13 cellular contexts compared by ENCODE assay signal in the genomic region with DNA sequence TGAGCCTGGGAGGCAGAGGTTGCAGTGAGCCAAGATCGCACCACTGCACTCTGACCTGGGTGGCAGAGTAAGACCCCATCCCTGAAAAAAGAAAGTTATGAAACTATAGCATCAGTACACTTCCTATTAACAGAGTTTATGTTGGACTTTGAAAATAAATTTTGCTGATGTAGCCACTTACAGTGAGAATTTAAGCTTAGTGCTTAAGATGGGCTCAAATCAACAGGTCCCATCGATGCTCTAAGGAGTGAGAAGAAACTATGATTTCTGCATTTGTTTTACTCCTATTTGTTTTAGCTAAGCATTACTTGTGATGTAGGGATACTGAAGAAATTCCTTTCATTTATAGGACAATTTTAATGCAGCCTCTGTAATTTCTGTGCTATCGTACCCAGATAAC.
DNase-seq lines count a peak whose midpoint lies in the region; ATAC-seq, FAIRE-seq and TF ChIP-seq lines count a peak whose summit lies in the region.
"Had no signal": no experiment of that assay in that cellular context is flagged by ENCODE, and none has a peak within 500 bp of the region (broad histone marks: within the 10 kb centered on the region; RNA-seq: fewer than 3 reads in every experiment).

No MANE protein-coding gene starts in this region.

- no peaks in the 10 kb centered on the region for H3K9me3 ChIP-seq in effector memory CD4-positive, alpha-beta T cell (ENCODE audit: control insufficient read depth, low read length)
- H3K9me3 ChIP-seq in thoracic aorta (no peaks in the 10 kb centered on the region), pancreas (no peaks in the 10 kb centered on the region)
- H3K9me3 ChIP-seq: uterus had no signal

- H3K4me1 Mint-ChIP-seq in natural killer cell treated with Interleukin-12 subunit alpha and Interleukin-12 subunit beta and Interleukin-15 and Interleukin-18, amount 100 ng/mL, for 72 hours (ENCODE audit: low read depth in 2 of 2) = peaks cover 23 to 51% of the 10 kb centered on the region in 2 donors
- H3K4me1 Mint-ChIP-seq in natural killer cell = no peaks in the 10 kb centered on the region
- peaks cover 19 to 36% (median 29%) of the 10 kb centered on the region in 3 donors for H3K4me1 Mint-ChIP-seq in T-cell

- 90 to 96% methylated on average over 3 of the region's 3 CpGs for WGBS in pancreas, 2 donors

- peak overlapping the region; percentile 82 for H3K4me3 Mint-ChIP-seq in natural killer cell treated with Interleukin-12 subunit alpha and Interleukin-12 subunit beta and Interleukin-15 and Interleukin-18, amount 100 ng/mL, for 72 hours
- H3K4me3 Mint-ChIP-seq in natural killer cell = no peak overlapping the region
- peak overlapping the region in 1 of 3 donors; percentile 55 for H3K4me3 Mint-ChIP-seq in T-cell

- CTCF ChIA-PET in T-cell (lab: Charles Lee) = interaction anchor here (0.5 to 4.6 kb wide), 6 partner anchors 17 to 495 kb away, joined by 3 to 47 read pairs (median 4); no protein-coding TSS in a partner anchor

- H3K4me3 ChIP-seq in effector memory CD4-positive, alpha-beta T cell (ENCODE audit: insufficient read depth, low read depth, low read length, poor library complexity, severe bottlenecking) = no peak overlapping the region
- H3K4me3 ChIP-seq in thoracic aorta (no peak overlapping the region), pancreas (no peak overlapping the region)
- H3K4me3 ChIP-seq: uterus had no signal

- TF ChIP-seq CTCF in natural killer cell (IDR thresholded peaks at IDR 0.05) = no peak
- TF ChIP-seq CTCF in thoracic aorta (IDR thresholded peaks at IDR 0.05) = no peak
- TF ChIP-seq CTCF in pancreas (IDR thresholded peaks at IDR 0.05) = no peak

- H3K36me3 ChIP-seq in effector memory CD4-positive, alpha-beta T cell (ENCODE audit: control insufficient read depth, insufficient read depth, low read length) = no peaks in the 10 kb centered on the region
- H3K36me3 ChIP-seq in thoracic aorta (no peaks in the 10 kb centered on the region), pancreas (no peaks in the 10 kb centered on the region)
- H3K36me3 ChIP-seq: uterus had no signal

- intact Hi-C loops in natural killer cell (cut with micrococcal nuclease) = no loop called here
- intact Hi-C loops in pancreas (cut with DNase I) = loop anchor here in 1 of 3 donors (10.0 kb wide), 1 partner anchor 496 kb away; no protein-coding TSS in a partner anchor

- H3K27me3 ChIP-seq in effector memory CD4-positive, alpha-beta T cell (replicated peaks; ENCODE audit: control insufficient read depth, insufficient read depth, low read length, poor library complexity, severe bottlenecking) = no peaks in the 10 kb centered on the region
- no peaks in the 10 kb centered on the region for H3K27me3 ChIP-seq in thoracic aorta (replicated peaks; ENCODE audit: insufficient read depth)
- H3K27me3 ChIP-seq in pancreas = no peaks in the 10 kb centered on the region
- H3K27me3 ChIP-seq: uterus had no signal

- H3K9me3 Mint-ChIP-seq in natural killer cell treated with Interleukin-12 subunit alpha and Interleukin-12 subunit beta and Interleukin-15 and Interleukin-18, amount 100 ng/mL, for 72 hours = no peaks in the 10 kb centered on the region
- H3K9me3 Mint-ChIP-seq in natural killer cell = no peaks in the 10 kb centered on the region
- no peaks in the 10 kb centered on the region for H3K9me3 Mint-ChIP-seq in T-cell
- H3K9me3 Mint-ChIP-seq: activated B cell treated with CpG ODN at 0.5 μM for 24 hours had no signal

- no peak for FAIRE-seq in pancreas (lab: Jason Lieb, UNC)

- DNase-seq in natural killer cell treated with Interleukin-12 subunit alpha and Interleukin-12 subunit beta and Interleukin-15 and Interleukin-18, amount 100 ng/mL, for 72 hours (ENCODE audit: low spot score) = no peak
- no peak for DNase-seq in natural killer cell
- DNase-seq in T-cell = no peak
- DNase-seq in effector memory CD4-positive, alpha-beta T cell = no peak
- DNase-seq in thoracic aorta (ENCODE audit: low spot score) = no peak
- DNase-seq in iPS-NIHi7 (ENCODE audit: extremely low spot score) = no peak
- no peak for DNase-seq in pancreas
- DNase-seq: activated B cell treated with CpG ODN at 0.5 μM for 24 hours, glutamatergic neuron, retina had no signal

- peak overlapping the region; percentile 92 to 94 for H3K27ac Mint-ChIP-seq in natural killer cell treated with Interleukin-12 subunit alpha and Interleukin-12 subunit beta and Interleukin-15 and Interleukin-18, amount 100 ng/mL, for 72 hours
- H3K27ac Mint-ChIP-seq in natural killer cell = no peak overlapping the region
- peak overlapping the region; percentile 83 to 84 for H3K27ac Mint-ChIP-seq in T-cell

- POLR2A ChIA-PET in T-cell (lab: Charles Lee) = no interaction called here

- H3K36me3 Mint-ChIP-seq in natural killer cell treated with Interleukin-12 subunit alpha and Interleukin-12 subunit beta and Interleukin-15 and Interleukin-18, amount 100 ng/mL, for 72 hours = peaks cover 18% of the 10 kb centered on the region
- H3K36me3 Mint-ChIP-seq in natural killer cell = no peaks in the 10 kb centered on the region
- H3K36me3 Mint-ChIP-seq in T-cell = no peaks in the 10 kb centered on the region

- ATAC-seq in natural killer cell treated with Interleukin-12 subunit alpha and Interleukin-12 subunit beta and Interleukin-15 and Interleukin-18, amount 100 ng/mL, for 72 hours = no peak
- ATAC-seq in natural killer cell (no peak), T-cell (replicated peaks in 1 of 4) (no peak), thoracic aorta (ENCODE audit: insufficient number of reproducible peaks, low FRiP score, low read depth) (no peak), pancreas (no peak)
- no peak for ATAC-seq in activated CD4-positive, CD25-positive, alpha-beta regulatory T cell treated with anti-CD3 and anti-CD28 coated beads, Interleukin-2, amount 50 U/mL, for 24 hours

- H3K27ac ChIP-seq in effector memory CD4-positive, alpha-beta T cell (ENCODE audit: insufficient read depth, low read length, poor library complexity, severe bottlenecking) = peak overlapping the region; percentile 59
- H3K27ac ChIP-seq in thoracic aorta = peak overlapping the region; percentile 29 to 61
- no peak overlapping the region for H3K27ac ChIP-seq in pancreas

- peaks cover 12% of the 10 kb centered on the region for H3K4me1 ChIP-seq in effector memory CD4-positive, alpha-beta T cell (ENCODE audit: control insufficient read depth, insufficient read depth, low read length, poor library complexity, severe bottlenecking)
- H3K4me1 ChIP-seq in thoracic aorta (ENCODE audit: control insufficient read depth in 1 of 2, low read depth in 2 of 2) = peaks cover 11 to 22% of the 10 kb centered on the region in 2 donors
- H3K4me1 ChIP-seq in pancreas = peaks cover 0 to 5% (median 4%) of the 10 kb centered on the region in 3 donors
- H3K4me1 ChIP-seq: uterus had no signal

- H3K27me3 Mint-ChIP-seq in natural killer cell treated with Interleukin-12 subunit alpha and Interleukin-12 subunit beta and Interleukin-15 and Interleukin-18, amount 100 ng/mL, for 72 hours = no peaks in the 10 kb centered on the region
- H3K27me3 Mint-ChIP-seq in natural killer cell (ENCODE audit: low read depth in 2 of 2) = no peaks in the 10 kb centered on the region
- no peaks in the 10 kb centered on the region for H3K27me3 Mint-ChIP-seq in T-cell
- H3K27me3 Mint-ChIP-seq: activated B cell treated with CpG ODN at 0.5 μM for 24 hours, B cell had no signal

Comparison
In these comparisons a context has a peak if more than half of its experiments do, and no peak if none do; other contexts are left out.
1. H3K27ac Mint-ChIP-seq: peak in natural killer cell treated with Interleukin-12 subunit alpha and Interleukin-12 subunit beta and Interleukin-15 and Interleukin-18, amount 100 ng/mL, for 72 hours (2 of 2) and T-cell (2 of 2); none in natural killer cell (0 of 2).
2. H3K27ac ChIP-seq: peak in effector memory CD4-positive, alpha-beta T cell (single experiment) and thoracic aorta (2 of 2); none in pancreas (0 of 4).